In the genomic region with DNA sequence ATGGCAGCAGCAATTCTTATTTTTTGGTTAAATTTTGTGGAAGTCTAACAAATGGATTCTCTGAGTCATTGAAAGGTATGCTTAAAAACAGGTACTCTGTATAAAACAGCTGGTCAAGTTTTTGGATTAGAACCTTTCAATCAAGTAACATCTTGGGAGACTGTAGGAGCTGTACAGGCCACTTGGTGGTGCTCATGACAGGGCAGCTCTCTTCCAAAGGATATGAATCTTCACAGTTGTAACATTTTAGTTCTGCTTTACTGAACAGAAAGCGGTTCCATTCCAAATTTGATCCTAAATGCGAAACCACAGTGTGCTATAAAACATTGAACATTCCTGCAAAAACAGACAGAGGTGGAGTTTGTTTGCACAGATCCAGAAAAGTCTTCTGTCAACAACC, we compare ENCODE assay signal across 8 cellular contexts. TPM values are rescaled to one million over a fixed set of nuclear protein-coding genes. Genes with fewer than 3 reads are reported as not detected.
DNase-seq lines count a peak whose midpoint lies in the region; ATAC-seq and TF ChIP-seq lines count a peak whose summit lies in the region.

No MANE protein-coding gene starts in this region.

- POLR2A ChIA-PET in MCF 10A (lab: Yijun Ruan, JAX), result interaction anchor here (0.6 to 1.3 kb wide), 2 partner anchors 230 to 375 kb away, joined by 5 to 8 read pairs; no protein-coding TSS in a partner anchor

- H3K27me3 ChIP-seq in lower lobe of right lung (ENCODE audit: low read depth) (no peaks in the 10 kb centered on the region), ovary (no peaks in the 10 kb centered on the region)

- no peak for TF ChIP-seq EP300 in ovary (IDR thresholded peaks at IDR 0.05)

- peaks cover 24% of the 10 kb centered on the region for H3K4me1 Mint-ChIP-seq in MCF 10A (ENCODE audit: insufficient read depth, unreplicated experiment)

- no peak overlapping the region for H3K4me3 ChIP-seq in lower lobe of right lung
- H3K4me3 ChIP-seq in ovary, result no peak overlapping the region

- TF ChIP-seq CTCF in MCF 10A (IDR thresholded peaks at IDR 0.05; ENCODE audit: unreplicated experiment) (peak; percentile 71), lower lobe of right lung (IDR thresholded peaks at IDR 0.05) (peak; percentile 69), ovary (IDR thresholded peaks at IDR 0.05) (peak in 1 of 3 donors; percentile 31)

- H3K27ac Mint-ChIP-seq in MCF 10A (ENCODE audit: low read depth, unreplicated experiment), result no peak overlapping the region

- WGBS in ovary, 3 donors, result 31 to 71% (median 64%) methylated on average over 2 of the region's 2 CpGs

- BruUV-seq in MCF 10A (replicated peaks; lab: Mats Ljungman, UMichigan), result no TSS peak

- ATAC-seq in GM21619 (IDR thresholded peaks at IDR 0.05; ENCODE audit: unreplicated experiment), result peak; percentile 56
- ATAC-seq in lower lobe of right lung, result peak; percentile 72 to 79

- peaks cover 25% of the 10 kb centered on the region for H3K4me1 ChIP-seq in lower lobe of right lung
- no peaks in the 10 kb centered on the region for H3K4me1 ChIP-seq in ovary (ENCODE audit: insufficient read depth)

- H3K9me3 ChIP-seq in lower lobe of right lung, result no peaks in the 10 kb centered on the region
- H3K9me3 ChIP-seq in ovary, result no peaks in the 10 kb centered on the region

- H3K4me3 Mint-ChIP-seq in MCF 10A (ENCODE audit: unreplicated experiment), result no peak overlapping the region

- no peak for TF ChIP-seq POLR2A in ovary (IDR thresholded peaks at IDR 0.05)

- DNase-seq in GDM1 (lab: John Stamatoyannopoulos, UW) (peak; percentile 59), NAMALWA (ENCODE audit: low spot score) (peak; percentile 33), MCF 10A (ENCODE audit: unreplicated experiment) (peak; percentile 63), lower lobe of right lung (no peak), SK-N-DZ (ENCODE audit: low spot score) (no peak), ovary (no peak), NCI-H2081 treated with DMSO at 0.1 percent for 48 hours (lab: John Stamatoyannopoulos, UW) (no peak)

- intact Hi-C loops in MCF 10A (cut with micrococcal nuclease) (loop anchor here (1.0 to 10.0 kb wide), 4 partner anchors 57 to 720 kb away; no protein-coding TSS in a partner anchor), lower lobe of right lung (cut with DNase I) (no loop called here), ovary (cut with DNase I) (no loop called here)

- no peaks in the 10 kb centered on the region for H3K27me3 Mint-ChIP-seq in MCF 10A (ENCODE audit: insufficient read depth, unreplicated experiment)

- CTCF ChIA-PET in MCF 10A (lab: Yijun Ruan, JAX), result interaction anchor here (0.5 to 3.8 kb wide), 10 partner anchors 9 to 727 kb away, joined by 3 to 22 read pairs (median 4); no protein-coding TSS in a partner anchor

- H3K9me3 Mint-ChIP-seq in MCF 10A (ENCODE audit: unreplicated experiment), result no peaks in the 10 kb centered on the region

- no peak overlapping the region for H3K27ac ChIP-seq in lower lobe of right lung
- H3K27ac ChIP-seq in ovary, result no peak overlapping the region

- H3K36me3 Mint-ChIP-seq in MCF 10A (ENCODE audit: insufficient read depth, unreplicated experiment), result no peaks in the 10 kb centered on the region

- H3K36me3 ChIP-seq in lower lobe of right lung, result no peaks in the 10 kb centered on the region
- H3K36me3 ChIP-seq in ovary, result no peaks in the 10 kb centered on the region

RNA-seq across cellular contexts. Expression of a gene that starts 44.5 kb away (rescaled TPM):
- total RNA-seq in MCF 10A (2022) (not detected in 2 replicates), lower lobe of right lung (105 TPM), ovary (10 to 100 TPM in 1 of 7 donors, 1 to 10 TPM in 4, not detected in 2; 2.0 to 57.2 (median 2.5) TPM)
- polyA plus RNA-seq in SK-N-DZ (2014; cell fraction: cytosol; rRNA removed), result not detected in 2 replicates
- polyA plus RNA-seq in SK-N-DZ (2014; cell fraction: nucleus; rRNA removed), result not detected in 2 replicates
- under 1 TPM in 1 of 2 donors, not detected in 1; 0.12 TPM for polyA plus RNA-seq in ovary

Comparison
In these comparisons a context has a peak if more than half of its experiments do, and no peak if none do; other contexts are left out.
1. DNase-seq: peak in GDM1 (single experiment), NAMALWA (single experiment) and MCF 10A (single experiment); none in lower lobe of right lung (single experiment), SK-N-DZ (single experiment), ovary (0 of 5) and NCI-H2081 treated with DMSO at 0.1 percent for 48 hours (single experiment).